8 cellular contexts compared by ENCODE assay signal in genomic region chr9:136110082-136111061, GRCh38. TPM values are rescaled to one million over a fixed set of nuclear protein-coding genes. Genes with fewer than 3 reads are reported as not detected.
DNase-seq lines count a peak whose midpoint lies in the region; ATAC-seq and TF ChIP-seq lines count a peak whose summit lies in the region.

No MANE protein-coding gene starts in this region.

- H2AFZ ChIP-seq in IMR-90 (replicated peaks; ENCODE audit: low read length, poor library complexity) (peak overlapping the region; percentile 94), hepatocyte (no peak overlapping the region)

- in situ Hi-C loops in IMR-90 (cut with MboI; ENCODE audit: low sequenced_read_pairs) = no loop called here

- H3K4me3 ChIP-seq in IMR-90 (ENCODE audit: insufficient read depth, low read depth, low read length) (peak overlapping the region; percentile 6; the same call in 1 of the 2 replicates), hepatocyte (no peak overlapping the region)

- peaks cover 14% of the 10 kb centered on the region for H3K79me2 ChIP-seq in hepatocyte

- H3K4me3 Mint-ChIP-seq in endothelial cell (ENCODE audit: unreplicated experiment) = no peak overlapping the region

- H2BK120ac ChIP-seq in IMR-90 (ENCODE audit: low read depth, low read length) = peak overlapping the region; percentile 78

- H3K9me3 ChIP-seq in IMR-90 (ENCODE audit: control insufficient read depth, insufficient read depth, low read length) = no peaks in the 10 kb centered on the region
- no peaks in the 10 kb centered on the region for H3K9me3 ChIP-seq in hepatocyte (ENCODE audit: low read depth)

- H3K9me2 ChIP-seq in hepatocyte (replicated peaks; ENCODE audit: insufficient read depth) = no peaks in the 10 kb centered on the region

- H3K18ac ChIP-seq in IMR-90 (ENCODE audit: low read depth, low read length) = peak overlapping the region; percentile 44

- H3K23ac ChIP-seq in IMR-90 (ENCODE audit: low read depth, low read length) = peak overlapping the region; percentile 72; the same call in 1 of the 2 replicates

- no peaks in the 10 kb centered on the region for H3K9me3 Mint-ChIP-seq in endothelial cell (ENCODE audit: unreplicated experiment)

- H3K27me3 ChIP-seq in IMR-90 (ENCODE audit: control insufficient read depth, insufficient read depth, low read length) = no peaks in the 10 kb centered on the region
- no peaks in the 10 kb centered on the region for H3K27me3 ChIP-seq in hepatocyte

- H4K8ac ChIP-seq in IMR-90 (ENCODE audit: low read depth in 2 of 2, low read length in 2 of 2) = peak overlapping the region; percentile 40 to 87

- H3K27ac Mint-ChIP-seq in endothelial cell (ENCODE audit: unreplicated experiment) = no peak overlapping the region

- H3K9ac ChIP-seq in IMR-90 (ENCODE audit: low read depth, low read length) = peak overlapping the region; percentile 20

- no TSS peak for BruUV-seq in IMR-90 (replicated peaks; lab: Mats Ljungman, UMichigan)

- peaks cover 9% of the 10 kb centered on the region for H3K27me3 Mint-ChIP-seq in endothelial cell (ENCODE audit: unreplicated experiment)

- H3K56ac ChIP-seq in IMR-90 (ENCODE audit: extremely low read depth, insufficient read depth, low read length) = no peak overlapping the region

- H2BK15ac ChIP-seq in IMR-90 (ENCODE audit: low read depth, low read length) = peak overlapping the region; percentile 30; the same call in 1 of the 3 replicates

- H4K5ac ChIP-seq in IMR-90 (ENCODE audit: low read depth, low read length) = peak overlapping the region; percentile 45

- H3K36me3 ChIP-seq in IMR-90 (ENCODE audit: control insufficient read depth, insufficient read depth, low read length) = peaks cover 7% of the 10 kb centered on the region; the same call in 1 of the 2 replicates
- H3K36me3 ChIP-seq in hepatocyte (replicated peaks; ENCODE audit: insufficient read depth, low read depth) = no peaks in the 10 kb centered on the region

- TF ChIP-seq CTCF in IMR-90 (conservative IDR thresholded peaks at IDR 0.05; ENCODE audit: low read depth, low read length) (peak; percentile 28; the same call in 1 of the 2 replicates), hepatocyte (IDR thresholded peaks at IDR 0.05; ENCODE audit: poor library complexity) (peak; percentile 37), endothelial cell (IDR thresholded peaks at IDR 0.05; ENCODE audit: unreplicated experiment) (no peak)

- dilution Hi-C loops in IMR-90 (cut with HindIII; ENCODE audit: low sequenced_read_pairs, unreplicated experiment) = no loop called here

- H4K20me1 ChIP-seq in IMR-90 (ENCODE audit: insufficient read depth, low read length) = no peaks in the 10 kb centered on the region; the same call in 1 of the 2 replicates
- no peaks in the 10 kb centered on the region for H4K20me1 ChIP-seq in hepatocyte (ENCODE audit: insufficient read depth, poor library complexity, severe bottlenecking)

- peak overlapping the region; percentile 21 for H2BK20ac ChIP-seq in IMR-90 (ENCODE audit: low read depth, low read length)

- H3K9me1 ChIP-seq in IMR-90 (ENCODE audit: insufficient read depth, low read length) = peaks cover 8% of the 10 kb centered on the region

- peak overlapping the region; percentile 43 for H3K14ac ChIP-seq in IMR-90 (replicated peaks; ENCODE audit: low read depth, low read length)

- TF ChIP-seq RAD21 in IMR-90 (IDR thresholded peaks at IDR 0.05; ENCODE audit: low read length) = no peak

- H3K4me1 ChIP-seq in IMR-90 (ENCODE audit: control insufficient read depth, insufficient read depth, low read length) (peaks cover 18% of the 10 kb centered on the region), hepatocyte (ENCODE audit: insufficient read depth) (peaks cover 28% of the 10 kb centered on the region)

- H3K36me3 Mint-ChIP-seq in endothelial cell (ENCODE audit: low read depth, unreplicated experiment) = no peaks in the 10 kb centered on the region

- H3K79me1 ChIP-seq in IMR-90 (ENCODE audit: low read depth in 1 of 2, low read length in 2 of 2) = peaks cover 0 to 10% of the 10 kb centered on the region in 2 experiments; a peak in 2 of 4 replicates

- intact Hi-C loops in IMR-90 (cut with micrococcal nuclease) = no loop called here

- H2AK5ac ChIP-seq in IMR-90 (ENCODE audit: low read depth, low read length) = peak overlapping the region; percentile 86; the same call in 1 of the 2 replicates

- TF ChIP-seq POLR2A in IMR-90 (IDR thresholded peaks at IDR 0.05; ENCODE audit: low read depth, low read length) = no peak

- ATAC-seq in IMR-90 (ENCODE audit: low read depth) (no peak), HG03457 (IDR thresholded peaks at IDR 0.05; ENCODE audit: unreplicated experiment) (no peak)

- CTCF ChIA-PET in IMR-90 (lab: Yijun Ruan, JAX) = interaction anchor here (0.8 kb wide), 1 partner anchor 127 kb away, joined by 3 read pairs; no protein-coding TSS in a partner anchor

- peak overlapping the region; percentile 93 for H2AK9ac ChIP-seq in IMR-90 (replicated peaks; ENCODE audit: low read depth, low read length, poor library complexity)

- peak overlapping the region; percentile 39 for H2BK5ac ChIP-seq in IMR-90 (ENCODE audit: low read depth, low read length, poor library complexity, severe bottlenecking)

- H3K27ac ChIP-seq in IMR-90 (ENCODE audit: insufficient read depth, low read length) = peak overlapping the region; percentile 66
- peak overlapping the region; percentile 66 for H3K27ac ChIP-seq in hepatocyte

- H3K4ac ChIP-seq in IMR-90 (ENCODE audit: low read depth, low read length) = peak overlapping the region; percentile 90

- peak overlapping the region; percentile 49 for H4K91ac ChIP-seq in IMR-90 (ENCODE audit: insufficient read depth, low read depth, low read length)

- POLR2A ChIA-PET in IMR-90 (lab: Charles Lee; ENCODE audit: unreplicated experiment) = no interaction called here

- no peaks in the 10 kb centered on the region for H3K4me1 Mint-ChIP-seq in endothelial cell (ENCODE audit: unreplicated experiment)

- 37% methylated on average over 11 of the region's 42 CpGs; no CpG with 5 or more reads in 1 of the 2 experiments for WGBS in IMR-90 (ENCODE audit: extremely low coverage in 2 of 2, insufficient read length in 1 of 2), 2 experiments
- WGBS in hepatocyte (ENCODE audit: low lambda C conversion rate, missing lambda C conversion rate) = 32% methylated on average over 32 of the region's 42 CpGs

- H3K4me2 ChIP-seq in IMR-90 (ENCODE audit: low read depth, low read length) (peak overlapping the region; percentile 47), hepatocyte (peak overlapping the region; percentile 87)

- DNase-seq in EL (peak; percentile 25), IMR-90 (peak; percentile 15), hepatocyte (ENCODE audit: low spot score) (peak; percentile 54), NCI-H526 (lab: John Stamatoyannopoulos, UW) (no peak), endothelial cell (ENCODE audit: low spot score) (no peak)
- peak; percentile 57 for DNase-seq in activated naive CD4-positive, alpha-beta T cell treated with anti-CD3 and anti-CD28 coated beads, Interleukin-2, amount 50 U/mL, for 16 hours
- DNase-seq in stimulated activated CD4-positive, alpha-beta T cell treated with anti-CD3 and anti-CD28 coated beads, Interleukin-4, amount 100 ng/mL, for 1 hour = peak; percentile 46

TF ChIP-seq in IMR-90, 13 proteins besides CTCF, POLR2A, EP300 and RAD21:
- TF ChIP-seq CEBPB (IDR thresholded peaks at IDR 0.05; ENCODE audit: low read depth, low read length) (no peak), SMC3 (IDR thresholded peaks at IDR 0.05; ENCODE audit: low read depth, low read length) (0 out of 2 replicates have a peak, but pooled peaks have one; percentile 14), MAFK (IDR thresholded peaks at IDR 0.05; ENCODE audit: low read depth, low read length) (peak; percentile 98), BHLHE40 (IDR thresholded peaks at IDR 0.05; ENCODE audit: low read depth, low read length) (no peak), USF2 (IDR thresholded peaks at IDR 0.05; ENCODE audit: low read depth, low read length) (peak; percentile 32; the same call in 1 of the 2 replicates)

RNA-seq across cellular contexts. Expression of gene TMEM250, which starts 8.3 kb away (rescaled TPM):
- total RNA-seq in IMR-90 (2012; rRNA removed) (12.5 and 14.0 TPM in 2 replicates), hepatocyte (32.9 and 37.8 TPM in 2 replicates), endothelial cell (ENCODE audit: unreplicated experiment) (33.6 TPM)
- polyA plus RNA-seq in IMR-90 (2012; rRNA removed) (17.5 and 18.6 TPM in 2 replicates), hepatocyte (45.3 and 47.6 TPM in 2 replicates)
- 29.9 and 32.6 TPM in 2 replicates for polyA plus RNA-seq in IMR-90 (2012; cell fraction: cytosol; rRNA removed)
- 12.4 and 30.2 TPM in 2 replicates for polyA plus RNA-seq in IMR-90 (2012; cell fraction: nucleus; rRNA removed; ENCODE audit: low replicate concordance)

RNA-seq across cellular contexts. Expression of gene NACC2, which starts 15.3 kb away (rescaled TPM):
- 7.9 and 11.1 TPM in 2 replicates for total RNA-seq in IMR-90 (2012; rRNA removed)
- 19.0 and 21.2 TPM in 2 replicates for polyA plus RNA-seq in IMR-90 (2012; rRNA removed)
- 16.0 and 22.9 TPM in 2 replicates for polyA plus RNA-seq in IMR-90 (2012; cell fraction: cytosol; rRNA removed)
- 27.3 and 39.1 TPM in 2 replicates for polyA plus RNA-seq in IMR-90 (2012; cell fraction: nucleus; rRNA removed; ENCODE audit: low replicate concordance)
- total RNA-seq in hepatocyte = 12.3 and 13.0 TPM in 2 replicates
- 7.1 and 11.0 TPM in 2 replicates for polyA plus RNA-seq in hepatocyte
- 9.6 TPM for total RNA-seq in endothelial cell (ENCODE audit: unreplicated experiment)

Comparison
In these comparisons a context has a peak if more than half of its experiments do, and no peak if none do; other contexts are left out.
1. DNase-seq: peak in EL (single experiment), IMR-90 (single experiment), activated naive CD4-positive, alpha-beta T cell treated with anti-CD3 and anti-CD28 coated beads, Interleukin-2, amount 50 U/mL, for 16 hours (single experiment), hepatocyte (single experiment) and stimulated activated CD4-positive, alpha-beta T cell treated with anti-CD3 and anti-CD28 coated beads, Interleukin-4, amount 100 ng/mL, for 1 hour (single experiment); none in NCI-H526 (0 of 2) and endothelial cell (single experiment).